Comparison of ENCODE assay signal across 8 cellular contexts in the genomic region with DNA sequence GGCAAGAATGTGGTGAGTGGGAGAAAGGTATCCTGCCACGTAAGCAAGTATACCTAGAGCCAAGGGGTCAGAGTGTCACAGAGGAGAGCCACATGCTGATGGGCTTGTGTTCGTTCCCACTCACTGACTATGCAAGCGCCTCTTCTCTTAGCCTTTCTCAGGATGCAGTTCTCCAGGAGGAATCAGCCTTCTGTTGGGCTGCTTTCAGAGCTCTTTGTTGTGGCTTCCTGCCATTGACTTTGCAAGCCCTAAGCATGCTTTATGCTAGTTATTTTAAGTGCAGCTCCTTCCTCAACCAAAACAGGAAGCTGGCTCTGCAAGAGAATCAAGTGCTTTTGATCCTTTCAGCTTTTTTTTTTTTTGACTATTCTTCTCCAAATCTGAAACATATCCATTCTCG.
DNase-seq lines count a peak whose midpoint lies in the region; TF ChIP-seq lines count a peak whose summit lies in the region.

No MANE protein-coding gene starts in this region.

- H3K27me3 Mint-ChIP-seq in IgD-negative memory B cell (no peaks in the 10 kb centered on the region), Calu3 (ENCODE audit: unreplicated experiment) (no peaks in the 10 kb centered on the region)
- H3K27me3 Mint-ChIP-seq in activated T-helper 2 cell treated with anti-CD3 and anti-CD28 coated beads, Interferon-gamma antibody, Interleukin-2, Interleukin-4, amounts not matched to agents 10 μg/mL and 5 μg/mL and 100 μg/mL, durations not matched to agents 14 hours and 24 hours and 36 hours (ENCODE audit: low read depth): no peaks in the 10 kb centered on the region

- H3K36me3 Mint-ChIP-seq in IgD-negative memory B cell (peaks cover 12% of the 10 kb centered on the region), Calu3 (ENCODE audit: insufficient read depth, unreplicated experiment) (peaks cover 20% of the 10 kb centered on the region)
- peaks cover 47% of the 10 kb centered on the region for H3K36me3 Mint-ChIP-seq in activated T-helper 2 cell treated with anti-CD3 and anti-CD28 coated beads, Interferon-gamma antibody, Interleukin-2, Interleukin-4, amounts not matched to agents 10 μg/mL and 5 μg/mL and 100 μg/mL, durations not matched to agents 14 hours and 24 hours and 36 hours (ENCODE audit: low read depth)

- TF ChIP-seq CTCF in GM10248 (IDR thresholded peaks at IDR 0.05; ENCODE audit: control extremely low read depth, extremely low read depth, low read depth, missing control alignments) (no peak), Calu3 (IDR thresholded peaks at IDR 0.05; ENCODE audit: unreplicated experiment) (no peak), GM13976 (IDR thresholded peaks at IDR 0.05; ENCODE audit: borderline replicate concordance, control extremely low read depth, extremely low read depth, insufficient read depth, missing control alignments) (no peak)

- BruUV-seq in Calu3 (replicated peaks; lab: Mats Ljungman, UMichigan): no TSS peak

- peak; percentile 72 to 75 for DNase-seq in AML-193 (lab: John Stamatoyannopoulos, UW)
- peak; percentile 14 for DNase-seq in activated T-helper 2 cell treated with anti-CD3 and anti-CD28 coated beads, Interferon-gamma antibody, Interleukin-2, Interleukin-4, amounts not matched to agents 10 μg/mL and 5 μg/mL and 100 μg/mL, durations not matched to agents 14 hours and 24 hours and 36 hours (ENCODE audit: low spot score)
- peak; percentile 18 for DNase-seq in iPS-NIHi11 (ENCODE audit: low spot score)
- no peak for DNase-seq in GM10248 (ENCODE audit: extremely low spot score)
- no peak for DNase-seq in Calu3
- DNase-seq in T-helper 9 cell: no peak
- no peak for DNase-seq in GM13976 (ENCODE audit: low spot score)

- POLR2A ChIA-PET in GM10248 (lab: Yijun Ruan, JAX): no interaction called here

- H3K4me1 Mint-ChIP-seq in IgD-negative memory B cell (peaks cover 13 to 18% (median 18%) of the 10 kb centered on the region in 3 donors), Calu3 (ENCODE audit: low read depth, unreplicated experiment) (no peaks in the 10 kb centered on the region)
- H3K4me1 Mint-ChIP-seq in activated T-helper 2 cell treated with anti-CD3 and anti-CD28 coated beads, Interferon-gamma antibody, Interleukin-2, Interleukin-4, amounts not matched to agents 10 μg/mL and 5 μg/mL and 100 μg/mL, durations not matched to agents 14 hours and 24 hours and 36 hours (ENCODE audit: low read depth): peaks cover 21% of the 10 kb centered on the region

- in situ Hi-C loops in GM13976 (cut with MboI; ENCODE audit: low sequenced_read_pairs, unreplicated experiment): no loop called here

- intact Hi-C loops in activated T-helper 2 cell treated with anti-CD3 and anti-CD28 coated beads, Interferon-gamma antibody, Interleukin-2, Interleukin-4, amounts not matched to agents 10 μg/mL and 5 μg/mL and 100 μg/mL, durations not matched to agents 14 hours and 24 hours and 36 hours (cut with micrococcal nuclease): loop anchor here (10.0 kb wide), 1 partner anchor 74 kb away; a partner anchor contains a TSS
- intact Hi-C loops in Calu3 (cut with micrococcal nuclease; ENCODE audit: unreplicated experiment): no loop called here

- H3K27ac Mint-ChIP-seq in IgD-negative memory B cell (peak overlapping the region in 1 of 3 donors; percentile 67), Calu3 (ENCODE audit: unreplicated experiment) (no peak overlapping the region)
- peak overlapping the region; percentile 64 for H3K27ac Mint-ChIP-seq in activated T-helper 2 cell treated with anti-CD3 and anti-CD28 coated beads, Interferon-gamma antibody, Interleukin-2, Interleukin-4, amounts not matched to agents 10 μg/mL and 5 μg/mL and 100 μg/mL, durations not matched to agents 14 hours and 24 hours and 36 hours

- peaks cover 0 to 1% (median 0%) of the 10 kb centered on the region in 3 donors for H3K9me3 Mint-ChIP-seq in IgD-negative memory B cell
- peaks cover 6% of the 10 kb centered on the region for H3K9me3 Mint-ChIP-seq in activated T-helper 2 cell treated with anti-CD3 and anti-CD28 coated beads, Interferon-gamma antibody, Interleukin-2, Interleukin-4, amounts not matched to agents 10 μg/mL and 5 μg/mL and 100 μg/mL, durations not matched to agents 14 hours and 24 hours and 36 hours
- no peaks in the 10 kb centered on the region for H3K9me3 Mint-ChIP-seq in Calu3 (ENCODE audit: low read depth, unreplicated experiment)

- H3K4me3 Mint-ChIP-seq in IgD-negative memory B cell (peak overlapping the region in 3 of 4 donors; percentile 46 to 65 (median 52)), Calu3 (ENCODE audit: low read depth, unreplicated experiment) (no peak overlapping the region)
- H3K4me3 Mint-ChIP-seq in activated T-helper 2 cell treated with anti-CD3 and anti-CD28 coated beads, Interferon-gamma antibody, Interleukin-2, Interleukin-4, amounts not matched to agents 10 μg/mL and 5 μg/mL and 100 μg/mL, durations not matched to agents 14 hours and 24 hours and 36 hours (ENCODE audit: low read depth): no peak overlapping the region

- CTCF ChIA-PET in GM10248 (lab: Yijun Ruan, JAX): interaction anchor here (0.7 to 2.7 kb wide), 4 partner anchors 81 to 312 kb away, joined by 3 to 10 read pairs (median 4); no protein-coding TSS in a partner anchor
- CTCF ChIA-PET in Calu3 (lab: Charles Lee): interaction anchor here (0.7 kb wide), 2 partner anchors 129 to 208 kb away, joined by 3 read pairs; no protein-coding TSS in a partner anchor

Comparison
In these comparisons a context has a peak if more than half of its experiments do, and no peak if none do; other contexts are left out.
1. DNase-seq: peak in AML-193 (2 of 2), activated T-helper 2 cell treated with anti-CD3 and anti-CD28 coated beads, Interferon-gamma antibody, Interleukin-2, Interleukin-4, amounts not matched to agents 10 μg/mL and 5 μg/mL and 100 μg/mL, durations not matched to agents 14 hours and 24 hours and 36 hours (single experiment) and iPS-NIHi11 (single experiment); none in GM10248 (single experiment), Calu3 (single experiment), T-helper 9 cell (single experiment) and GM13976 (single experiment).
2. H3K4me3 Mint-ChIP-seq: peak in IgD-negative memory B cell (3 of 4); none in activated T-helper 2 cell treated with anti-CD3 and anti-CD28 coated beads, Interferon-gamma antibody, Interleukin-2, Interleukin-4, amounts not matched to agents 10 μg/mL and 5 μg/mL and 100 μg/mL, durations not matched to agents 14 hours and 24 hours and 36 hours (single experiment) and Calu3 (single experiment).